Comparison of ENCODE assay signal across 8 cellular contexts in the genomic region with DNA sequence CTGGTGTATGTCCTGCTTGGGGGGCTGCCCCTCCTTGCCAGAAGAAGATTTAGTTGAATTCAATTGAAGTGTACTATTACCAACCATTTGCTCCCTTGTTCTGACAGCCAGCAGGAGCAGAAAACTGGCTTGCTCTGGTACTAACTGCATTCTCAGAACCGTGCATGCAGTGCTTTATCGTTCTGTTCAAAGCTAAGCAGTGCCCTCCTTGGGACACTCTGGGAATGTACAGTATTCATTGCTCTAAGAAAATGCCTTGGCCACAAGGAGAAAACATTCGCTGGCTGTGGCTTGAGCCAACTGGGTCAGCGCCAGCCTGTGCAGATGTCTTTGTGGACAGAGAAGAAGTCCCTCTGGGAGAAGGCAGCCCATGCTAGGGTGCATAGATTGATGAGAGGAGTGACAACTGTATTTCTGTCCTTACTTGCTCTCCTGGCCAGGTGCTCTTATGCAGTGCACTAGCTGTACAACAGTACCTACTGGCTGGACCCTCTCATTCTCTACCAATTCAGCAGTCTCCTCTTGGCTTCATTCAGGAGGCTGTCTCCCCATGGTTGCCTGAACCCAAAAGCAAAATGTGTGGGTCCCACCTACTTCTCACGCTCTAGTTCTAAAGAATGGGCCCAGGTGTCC.
DNase-seq lines count a peak whose midpoint lies in the region; ATAC-seq and TF ChIP-seq lines count a peak whose summit lies in the region.

No MANE protein-coding gene starts in this region.

- TF ChIP-seq POLR2A in transverse colon (IDR thresholded peaks at IDR 0.05), result no peak

- H3K9ac ChIP-seq in liver (ENCODE audit: low read depth in 1 of 2, low read length in 2 of 2), result no peak overlapping the region

- ATAC-seq in GM21360 (IDR thresholded peaks at IDR 0.05; ENCODE audit: unreplicated experiment), result no peak

- peak; percentile 73 to 78 for TF ChIP-seq RAD21 in liver (IDR thresholded peaks at IDR 0.05)

- H3K9me3 ChIP-seq in liver (ENCODE audit: control insufficient read depth in 4 of 4, low read length in 3 of 4) (no peaks in the 10 kb centered on the region), transverse colon (no peaks in the 10 kb centered on the region)

- TF ChIP-seq CTCF in coronary artery (IDR thresholded peaks at IDR 0.05) (peak; percentile 38), liver (IDR thresholded peaks at IDR 0.05; ENCODE audit: low read depth, low read length, missing input control) (peak; percentile 27), transverse colon (IDR thresholded peaks at IDR 0.05) (peak; percentile 40 to 86 (median 61))

- intact Hi-C loops in transverse colon (cut with DNase I; ENCODE audit: low total_unique reads), result loop anchor here (10.0 kb wide), 1 partner anchor 267 kb away; no protein-coding TSS in a partner anchor

- DNase-seq in ACHN (peak; percentile 76), H7 (peak; percentile 27), NCI-H774 (lab: John Stamatoyannopoulos, UW) (peak; percentile 14), coronary artery (ENCODE audit: low spot score) (no peak), transverse colon (peak; percentile 64)
- DNase-seq in activated CD4-positive, alpha-beta T cell treated with anti-CD3 and anti-CD28 coated beads, Interleukin-2, amount 50 U/mL, for 4 hours, result no peak

- H3K27ac ChIP-seq in coronary artery (no peak overlapping the region), liver (ENCODE audit: low read depth in 1 of 2, low read length in 2 of 2) (no peak overlapping the region), transverse colon (no peak overlapping the region)

- H3K27me3 ChIP-seq in H7 (ENCODE audit: control insufficient read depth, insufficient read depth, low read length) (no peaks in the 10 kb centered on the region), liver (ENCODE audit: control insufficient read depth in 4 of 4, insufficient read depth in 4 of 4, low read length in 3 of 4) (no peaks in the 10 kb centered on the region), transverse colon (no peaks in the 10 kb centered on the region)

- H3K36me3 ChIP-seq in H7 (replicated peaks; ENCODE audit: control insufficient read depth, insufficient read depth, low read length), result no peaks in the 10 kb centered on the region
- no peaks in the 10 kb centered on the region for H3K36me3 ChIP-seq in liver (ENCODE audit: control insufficient read depth in 4 of 4, insufficient read depth in 3 of 4, low read depth in 1 of 4, low read length in 3 of 4)
- H3K36me3 ChIP-seq in transverse colon, result no peaks in the 10 kb centered on the region

- peaks cover 0 to 3% (median 0%) of the 10 kb centered on the region in 4 donors for H3K4me1 ChIP-seq in liver (ENCODE audit: control insufficient read depth in 4 of 4, insufficient read depth in 4 of 4, low read length in 3 of 4)
- peaks cover 2 to 18% (median 8%) of the 10 kb centered on the region in 4 donors for H3K4me1 ChIP-seq in transverse colon

- 38% methylated on average over 5 of the region's 5 CpGs for WGBS in liver
- 20 to 35% methylated on average over 1 to 5 of the region's 5 CpGs for WGBS in transverse colon (ENCODE audit: low coverage in 1 of 2), 2 donors

- TF ChIP-seq EP300 in transverse colon (IDR thresholded peaks at IDR 0.05; ENCODE audit: low read depth), result no peak

- in situ Hi-C loops in ACHN (cut with HindIII; ENCODE audit: low pct_ligation_motif_present, low pct_unique_long_range_greater_than_20kb, low sequenced_read_pairs), result no loop called here
- in situ Hi-C loops in transverse colon (cut with MboI; ENCODE audit: low pct_ligation_motif_present in 1 of 4, low pct_unique_long_range_greater_than_20kb in 1 of 4, low sequenced_read_pairs in 3 of 4), result loop anchor here in 3 of 4 donors (10.0 to 25.0 kb wide), 6 partner anchors 213 to 575 kb away; a partner anchor contains a TSS

- H3K4me3 ChIP-seq in H7 (ENCODE audit: insufficient read depth, low read depth, low read length) (no peak overlapping the region), coronary artery (no peak overlapping the region), liver (ENCODE audit: low read depth in 1 of 3, low read length in 3 of 3) (no peak overlapping the region), transverse colon (no peak overlapping the region)

TF ChIP-seq in liver, 16 proteins besides CTCF, POLR2A, EP300 and RAD21:
- no peak for TF ChIP-seq RXRA (IDR thresholded peaks at IDR 0.05)
- TF ChIP-seq, protein P1, sequence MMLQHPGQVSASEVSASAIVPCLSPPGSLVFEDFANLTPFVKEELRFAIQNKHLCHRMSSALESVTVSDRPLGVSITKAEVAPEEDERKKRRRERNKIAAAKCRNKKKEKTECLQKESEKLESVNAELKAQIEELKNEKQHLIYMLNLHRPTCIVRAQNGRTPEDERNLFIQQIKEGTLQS (IDR thresholded peaks at IDR 0.05), result no peak
- no peak for TF ChIP-seq HNF4A (conservative IDR thresholded peaks at IDR 0.05)

Comparison
In these comparisons a context has a peak if more than half of its experiments do, and no peak if none do; other contexts are left out.
1. DNase-seq: peak in ACHN (single experiment), H7 (single experiment), NCI-H774 (single experiment) and transverse colon (single experiment); none in coronary artery (single experiment) and activated CD4-positive, alpha-beta T cell treated with anti-CD3 and anti-CD28 coated beads, Interleukin-2, amount 50 U/mL, for 4 hours (0 of 2).
2. Peak in every context shown above with its lines, with median percentiles within 50 percentile points of each other: CTCF ChIP-seq.